Comparison of ENCODE assay signal across 2 cellular contexts in the genomic region with DNA sequence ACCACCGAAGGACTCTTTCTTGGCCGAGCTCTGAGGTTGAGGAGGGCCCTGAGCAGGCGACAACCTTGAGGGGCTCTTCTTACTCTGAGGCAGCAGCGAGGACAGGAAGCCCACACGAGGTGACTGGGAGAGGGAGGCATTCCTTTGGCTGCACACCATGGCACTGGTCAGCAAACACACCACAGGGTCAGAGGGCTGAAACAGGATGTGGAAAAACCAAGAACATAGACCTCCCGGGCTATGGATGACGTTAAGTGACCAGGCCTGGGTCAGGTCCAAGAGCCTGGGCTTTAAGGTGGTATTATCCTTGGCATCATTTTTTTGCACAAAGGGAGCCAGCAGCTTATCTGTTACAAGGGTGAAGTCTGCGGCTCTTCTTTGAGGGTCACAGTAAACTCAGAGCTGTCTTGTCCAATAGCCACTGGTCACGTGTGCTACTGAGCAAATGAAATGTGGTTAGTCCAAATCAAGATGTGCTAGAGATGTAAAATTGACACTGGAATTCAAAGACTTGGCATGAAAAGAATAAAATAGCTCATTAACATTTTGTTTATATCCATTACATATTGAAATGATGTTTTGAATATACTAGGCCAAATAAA.
TF ChIP-seq lines count a peak whose summit lies in the region.

No MANE protein-coding gene starts in this region.

TF ChIP-seq in liver, 16 proteins besides CTCF, POLR2A, EP300 and RAD21:
- no peak for TF ChIP-seq GABPA (IDR thresholded peaks at IDR 0.05 in 1 of 2, conservative IDR thresholded peaks at IDR 0.05 in 1 of 2)
- peak; percentile 64 for TF ChIP-seq NR2F2 (IDR thresholded peaks at IDR 0.05)

TF ChIP-seq in HepG2, 621 proteins besides CTCF, POLR2A, EP300 and RAD21:
- TF ChIP-seq GTF3A (CRISPR knock-in tag; conservative IDR thresholded peaks at IDR 0.05): no peak
- no peak for TF ChIP-seq ERF (CRISPR knock-in tag; IDR thresholded peaks at IDR 0.05)
- TF ChIP-seq, protein P1, sequence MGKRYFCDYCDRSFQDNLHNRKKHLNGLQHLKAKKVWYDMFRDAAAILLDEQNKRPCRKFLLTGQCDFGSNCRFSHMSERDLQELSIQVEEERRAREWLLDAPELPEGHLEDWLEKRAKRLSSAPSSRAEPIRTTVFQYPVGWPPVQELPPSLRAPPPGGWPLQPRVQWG (CRISPR knock-in tag; IDR thresholded peaks at IDR 0.05; ENCODE audit: borderline replicate concordance, low read depth): no peak
- TF ChIP-seq, protein P2, sequence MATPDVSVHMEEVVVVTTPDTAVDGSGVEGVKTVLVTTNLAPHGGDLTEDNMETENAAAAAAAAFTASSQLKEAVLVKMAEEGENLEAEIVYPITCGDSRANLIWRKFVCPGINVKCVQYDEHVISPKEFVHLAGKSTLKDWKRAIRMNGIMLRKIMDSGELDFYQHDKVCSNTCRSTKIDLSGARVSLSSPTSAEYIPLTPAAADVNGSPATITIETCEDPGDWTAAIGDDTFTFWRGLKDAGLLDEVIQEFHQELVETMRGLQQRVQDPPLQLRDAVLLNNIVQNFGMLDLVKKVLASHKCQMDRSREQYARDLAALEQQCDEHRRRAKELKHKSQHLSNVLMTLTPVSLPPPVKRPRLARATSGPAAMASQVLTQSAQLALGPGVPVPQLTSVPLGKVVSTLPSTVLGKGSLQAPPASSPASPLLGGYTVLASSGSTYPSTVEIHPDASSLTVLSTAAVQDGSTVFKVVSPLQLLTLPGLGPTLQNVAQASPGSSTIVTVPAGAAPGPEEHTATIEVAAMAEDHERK (CRISPR knock-in tag; IDR thresholded peaks at IDR 0.05; ENCODE audit: low read depth): no peak
- TF ChIP-seq NCOA1 (CRISPR knock-in tag; IDR thresholded peaks at IDR 0.05): no peak
- no peak for TF ChIP-seq NPAS2 (CRISPR knock-in tag; IDR thresholded peaks at IDR 0.05; ENCODE audit: borderline replicate concordance)
- TF ChIP-seq SOX5 (CRISPR knock-in tag; IDR thresholded peaks at IDR 0.05; ENCODE audit: borderline replicate concordance): no peak
- TF ChIP-seq ZNF883 (CRISPR knock-in tag; IDR thresholded peaks at IDR 0.05; ENCODE audit: not compliant biosample characterization): no peak
- TF ChIP-seq, protein P3, sequence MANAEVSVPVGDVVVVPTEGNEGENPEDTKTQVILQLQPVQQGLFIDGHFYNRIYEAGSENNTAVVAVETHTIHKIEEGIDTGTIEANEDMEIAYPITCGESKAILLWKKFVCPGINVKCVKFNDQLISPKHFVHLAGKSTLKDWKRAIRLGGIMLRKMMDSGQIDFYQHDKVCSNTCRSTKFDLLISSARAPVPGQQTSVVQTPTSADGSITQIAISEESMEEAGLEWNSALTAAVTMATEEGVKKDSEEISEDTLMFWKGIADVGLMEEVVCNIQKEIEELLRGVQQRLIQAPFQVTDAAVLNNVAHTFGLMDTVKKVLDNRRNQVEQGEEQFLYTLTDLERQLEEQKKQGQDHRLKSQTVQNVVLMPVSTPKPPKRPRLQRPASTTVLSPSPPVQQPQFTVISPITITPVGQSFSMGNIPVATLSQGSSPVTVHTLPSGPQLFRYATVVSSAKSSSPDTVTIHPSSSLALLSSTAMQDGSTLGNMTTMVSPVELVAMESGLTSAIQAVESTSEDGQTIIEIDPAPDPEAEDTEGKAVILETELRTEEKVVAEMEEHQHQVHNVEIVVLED (CRISPR knock-in tag; IDR thresholded peaks at IDR 0.05; ENCODE audit: borderline replicate concordance): no peak
- TF ChIP-seq, protein P4, sequence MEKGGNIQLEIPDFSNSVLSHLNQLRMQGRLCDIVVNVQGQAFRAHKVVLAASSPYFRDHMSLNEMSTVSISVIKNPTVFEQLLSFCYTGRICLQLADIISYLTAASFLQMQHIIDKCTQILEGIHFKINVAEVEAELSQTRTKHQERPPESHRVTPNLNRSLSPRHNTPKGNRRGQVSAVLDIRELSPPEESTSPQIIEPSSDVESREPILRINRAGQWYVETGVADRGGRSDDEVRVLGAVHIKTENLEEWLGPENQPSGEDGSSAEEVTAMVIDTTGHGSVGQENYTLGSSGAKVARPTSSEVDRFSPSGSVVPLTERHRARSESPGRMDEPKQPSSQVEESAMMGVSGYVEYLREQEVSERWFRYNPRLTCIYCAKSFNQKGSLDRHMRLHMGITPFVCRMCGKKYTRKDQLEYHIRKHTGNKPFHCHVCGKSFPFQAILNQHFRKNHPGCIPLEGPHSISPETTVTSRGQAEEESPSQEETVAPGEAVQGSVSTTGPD (CRISPR knock-in tag; IDR thresholded peaks at IDR 0.05): no peak
- TF ChIP-seq, protein P5, sequence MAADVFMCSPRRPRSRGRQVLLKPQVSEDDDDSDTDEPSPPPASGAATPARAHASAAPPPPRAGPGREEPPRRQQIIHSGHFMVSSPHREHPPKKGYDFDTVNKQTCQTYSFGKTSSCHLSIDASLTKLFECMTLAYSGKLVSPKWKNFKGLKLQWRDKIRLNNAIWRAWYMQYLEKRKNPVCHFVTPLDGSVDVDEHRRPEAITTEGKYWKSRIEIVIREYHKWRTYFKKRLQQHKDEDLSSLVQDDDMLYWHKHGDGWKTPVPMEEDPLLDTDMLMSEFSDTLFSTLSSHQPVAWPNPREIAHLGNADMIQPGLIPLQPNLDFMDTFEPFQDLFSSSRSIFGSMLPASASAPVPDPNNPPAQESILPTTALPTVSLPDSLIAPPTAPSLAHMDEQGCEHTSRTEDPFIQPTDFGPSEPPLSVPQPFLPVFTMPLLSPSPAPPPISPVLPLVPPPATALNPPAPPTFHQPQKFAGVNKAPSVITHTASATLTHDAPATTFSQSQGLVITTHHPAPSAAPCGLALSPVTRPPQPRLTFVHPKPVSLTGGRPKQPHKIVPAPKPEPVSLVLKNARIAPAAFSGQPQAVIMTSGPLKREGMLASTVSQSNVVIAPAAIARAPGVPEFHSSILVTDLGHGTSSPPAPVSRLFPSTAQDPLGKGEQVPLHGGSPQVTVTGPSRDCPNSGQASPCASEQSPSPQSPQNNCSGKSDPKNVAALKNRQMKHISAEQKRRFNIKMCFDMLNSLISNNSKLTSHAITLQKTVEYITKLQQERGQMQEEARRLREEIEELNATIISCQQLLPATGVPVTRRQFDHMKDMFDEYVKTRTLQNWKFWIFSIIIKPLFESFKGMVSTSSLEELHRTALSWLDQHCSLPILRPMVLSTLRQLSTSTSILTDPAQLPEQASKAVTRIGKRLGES (CRISPR knock-in tag; IDR thresholded peaks at IDR 0.05; ENCODE audit: borderline replicate concordance): no peak
- TF ChIP-seq POLR2AphosphoS2 (IDR thresholded peaks at IDR 0.05; ENCODE audit: low read depth, low read length): no peak
- TF ChIP-seq, protein P6, sequence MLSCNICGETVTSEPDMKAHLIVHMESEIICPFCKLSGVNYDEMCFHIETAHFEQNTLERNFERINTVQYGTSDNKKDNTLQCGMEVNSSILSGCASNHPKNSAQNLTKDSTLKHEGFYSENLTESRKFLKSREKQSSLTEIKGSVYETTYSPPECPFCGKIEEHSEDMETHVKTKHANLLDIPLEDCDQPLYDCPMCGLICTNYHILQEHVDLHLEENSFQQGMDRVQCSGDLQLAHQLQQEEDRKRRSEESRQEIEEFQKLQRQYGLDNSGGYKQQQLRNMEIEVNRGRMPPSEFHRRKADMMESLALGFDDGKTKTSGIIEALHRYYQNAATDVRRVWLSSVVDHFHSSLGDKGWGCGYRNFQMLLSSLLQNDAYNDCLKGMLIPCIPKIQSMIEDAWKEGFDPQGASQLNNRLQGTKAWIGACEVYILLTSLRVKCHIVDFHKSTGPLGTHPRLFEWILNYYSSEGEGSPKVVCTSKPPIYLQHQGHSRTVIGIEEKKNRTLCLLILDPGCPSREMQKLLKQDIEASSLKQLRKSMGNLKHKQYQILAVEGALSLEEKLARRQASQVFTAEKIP (CRISPR knock-in tag; IDR thresholded peaks at IDR 0.05; ENCODE audit: borderline replicate concordance): no peak
- no peak for TF ChIP-seq NR2F1 (CRISPR knock-in tag; IDR thresholded peaks at IDR 0.05)
- TF ChIP-seq, protein P7, sequence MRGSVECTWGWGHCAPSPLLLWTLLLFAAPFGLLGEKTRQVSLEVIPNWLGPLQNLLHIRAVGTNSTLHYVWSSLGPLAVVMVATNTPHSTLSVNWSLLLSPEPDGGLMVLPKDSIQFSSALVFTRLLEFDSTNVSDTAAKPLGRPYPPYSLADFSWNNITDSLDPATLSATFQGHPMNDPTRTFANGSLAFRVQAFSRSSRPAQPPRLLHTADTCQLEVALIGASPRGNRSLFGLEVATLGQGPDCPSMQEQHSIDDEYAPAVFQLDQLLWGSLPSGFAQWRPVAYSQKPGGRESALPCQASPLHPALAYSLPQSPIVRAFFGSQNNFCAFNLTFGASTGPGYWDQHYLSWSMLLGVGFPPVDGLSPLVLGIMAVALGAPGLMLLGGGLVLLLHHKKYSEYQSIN (CRISPR knock-in tag; IDR thresholded peaks at IDR 0.05; ENCODE audit: borderline replicate concordance): no peak
- no peak for TF ChIP-seq ZNF562 (CRISPR knock-in tag; IDR thresholded peaks at IDR 0.05; ENCODE audit: borderline replicate concordance)
- no peak for TF ChIP-seq MATR3 (CRISPR knock-in tag; IDR thresholded peaks at IDR 0.05)
